ENCODE assay signal across 22 cellular contexts in genomic region chr11:120625565-120625964, GRCh38.
A peak's percentile ranks its signal among the peaks of the same experiment; 100 is the strongest.
DNase-seq lines count a peak whose midpoint lies in the region; ATAC-seq and TF ChIP-seq lines count a peak whose summit lies in the region.
"Had no signal": no experiment of that assay in that cellular context is flagged by ENCODE, and none has a peak within 500 bp of the region (broad histone marks: within the 10 kb centered on the region; RNA-seq: fewer than 3 reads in every experiment).

No MANE protein-coding gene starts in this region.

- H3K36me3 ChIP-seq in Peyer's patch, result no peaks in the 10 kb centered on the region

- peak; percentile 70 for ATAC-seq in activated naive CD8-positive, alpha-beta T cell treated with anti-CD3 and anti-CD28 coated beads, Interleukin-2, amount 50 U/mL, for 24 hours
- ATAC-seq: K562, T-cell had no signal

- no peak overlapping the region for H3K4me3 Mint-ChIP-seq in activated naive CD8-positive, alpha-beta T cell treated with anti-CD3 and anti-CD28 coated beads, Interleukin-2, amount 50 U/mL, for 24 hours
- no peak overlapping the region for H3K4me3 Mint-ChIP-seq in activated naive CD8-positive, alpha-beta T cell treated with anti-CD3 and anti-CD28 coated beads for 36 hours
- no peak overlapping the region for H3K4me3 Mint-ChIP-seq in stimulated activated naive CD8-positive, alpha-beta T cell treated with anti-CD3 and anti-CD28 coated beads, Interleukin-15, Interleukin-2, amounts not matched to agents 100 ng/mL and 50 ng/mL, for 24 hours
- H3K4me3 Mint-ChIP-seq: T-cell had no signal

- H3K27ac Mint-ChIP-seq in activated naive CD8-positive, alpha-beta T cell treated with anti-CD3 and anti-CD28 coated beads, Interleukin-2, amount 50 U/mL, for 24 hours, result no peak overlapping the region
- H3K27ac Mint-ChIP-seq in activated naive CD8-positive, alpha-beta T cell treated with anti-CD3 and anti-CD28 coated beads for 36 hours, result no peak overlapping the region
- peak overlapping the region; percentile 77 for H3K27ac Mint-ChIP-seq in stimulated activated naive CD8-positive, alpha-beta T cell treated with anti-CD3 and anti-CD28 coated beads, Interleukin-15, Interleukin-2, amounts not matched to agents 100 ng/mL and 50 ng/mL, for 24 hours
- H3K27ac Mint-ChIP-seq: T-cell had no signal

- peaks cover 6% of the 10 kb centered on the region for H3K27me3 Mint-ChIP-seq in activated naive CD8-positive, alpha-beta T cell treated with anti-CD3 and anti-CD28 coated beads, Interleukin-2, amount 50 U/mL, for 24 hours
- no peaks in the 10 kb centered on the region for H3K27me3 Mint-ChIP-seq in activated naive CD8-positive, alpha-beta T cell treated with anti-CD3 and anti-CD28 coated beads for 36 hours
- peaks cover 4% of the 10 kb centered on the region for H3K27me3 Mint-ChIP-seq in stimulated activated naive CD8-positive, alpha-beta T cell treated with anti-CD3 and anti-CD28 coated beads, Interleukin-15, Interleukin-2, amounts not matched to agents 100 ng/mL and 50 ng/mL, for 24 hours

- TF ChIP-seq CTCF in Peyer's patch (IDR thresholded peaks at IDR 0.05), result no peak

- no peaks in the 10 kb centered on the region for H3K4me1 ChIP-seq in Peyer's patch

- no peaks in the 10 kb centered on the region for H3K27me3 ChIP-seq in Peyer's patch

- DNase-seq in NCI-H2171 treated with DMSO at 0.1 percent for 48 hours (lab: John Stamatoyannopoulos, UW) (peak; percentile 16), NCI-H2171 (lab: John Stamatoyannopoulos, UW) (no peak), NCI-H69 (lab: John Stamatoyannopoulos, UW) (peak; percentile 54), Peyer's patch (no peak), DMS79 treated with DMSO at 0.1 percent for 48 hours (lab: John Stamatoyannopoulos, UW) (no peak)
- no peak for DNase-seq in activated naive CD8-positive, alpha-beta T cell treated with anti-CD3 and anti-CD28 coated beads, Interleukin-2, amount 50 U/mL, for 24 hours
- no peak for DNase-seq in activated naive CD8-positive, alpha-beta T cell treated with anti-CD3 and anti-CD28 coated beads for 36 hours
- DNase-seq: Calu3, GM23248, H7, Kasumi-1, NCI-H1105 treated with DMSO at 0.1 percent for 48 hours, NCI-H146, NCI-H2081, NCI-H345, NCI-H510A treated with DMSO at 0.1 percent for 48 hours, PC-9, SHP77, T-cell had no signal

- H3K4me1 Mint-ChIP-seq in activated naive CD8-positive, alpha-beta T cell treated with anti-CD3 and anti-CD28 coated beads, Interleukin-2, amount 50 U/mL, for 24 hours, result peaks cover 8% of the 10 kb centered on the region
- H3K4me1 Mint-ChIP-seq in activated naive CD8-positive, alpha-beta T cell treated with anti-CD3 and anti-CD28 coated beads for 36 hours, result no peaks in the 10 kb centered on the region
- H3K4me1 Mint-ChIP-seq in stimulated activated naive CD8-positive, alpha-beta T cell treated with anti-CD3 and anti-CD28 coated beads, Interleukin-15, Interleukin-2, amounts not matched to agents 100 ng/mL and 50 ng/mL, for 24 hours (ENCODE audit: low read depth), result peaks cover 4% of the 10 kb centered on the region
- H3K4me1 Mint-ChIP-seq: T-cell had no signal

- no peak overlapping the region for H3K27ac ChIP-seq in Peyer's patch
- H3K27ac ChIP-seq: GM23248, PC-9, RWPE1 had no signal

- no peak for TF ChIP-seq POLR2A in Peyer's patch (IDR thresholded peaks at IDR 0.05)

- H3K9me3 ChIP-seq in Peyer's patch, result no peaks in the 10 kb centered on the region

- H3K4me3 ChIP-seq in Peyer's patch, result no peak overlapping the region
- H3K4me3 ChIP-seq: GM23248, K562, PC-9 had no signal

- no peaks in the 10 kb centered on the region for H3K9me3 Mint-ChIP-seq in activated naive CD8-positive, alpha-beta T cell treated with anti-CD3 and anti-CD28 coated beads, Interleukin-2, amount 50 U/mL, for 24 hours
- no peaks in the 10 kb centered on the region for H3K9me3 Mint-ChIP-seq in activated naive CD8-positive, alpha-beta T cell treated with anti-CD3 and anti-CD28 coated beads for 36 hours
- no peaks in the 10 kb centered on the region for H3K9me3 Mint-ChIP-seq in stimulated activated naive CD8-positive, alpha-beta T cell treated with anti-CD3 and anti-CD28 coated beads, Interleukin-15, Interleukin-2, amounts not matched to agents 100 ng/mL and 50 ng/mL, for 24 hours
- H3K9me3 Mint-ChIP-seq: T-cell had no signal

- H3K36me3 Mint-ChIP-seq in activated naive CD8-positive, alpha-beta T cell treated with anti-CD3 and anti-CD28 coated beads, Interleukin-2, amount 50 U/mL, for 24 hours (ENCODE audit: low read depth), result no peaks in the 10 kb centered on the region
- no peaks in the 10 kb centered on the region for H3K36me3 Mint-ChIP-seq in activated naive CD8-positive, alpha-beta T cell treated with anti-CD3 and anti-CD28 coated beads for 36 hours
- no peaks in the 10 kb centered on the region for H3K36me3 Mint-ChIP-seq in stimulated activated naive CD8-positive, alpha-beta T cell treated with anti-CD3 and anti-CD28 coated beads, Interleukin-15, Interleukin-2, amounts not matched to agents 100 ng/mL and 50 ng/mL, for 24 hours (ENCODE audit: low read depth)
- H3K36me3 Mint-ChIP-seq: T-cell had no signal

Comparison
In these comparisons a context has a peak if more than half of its experiments do, and no peak if none do; other contexts are left out.
1. DNase-seq: peak in NCI-H2171 treated with DMSO at 0.1 percent for 48 hours (single experiment) and NCI-H69 (single experiment); none in NCI-H2171 (single experiment), activated naive CD8-positive, alpha-beta T cell treated with anti-CD3 and anti-CD28 coated beads, Interleukin-2, amount 50 U/mL, for 24 hours (single experiment), activated naive CD8-positive, alpha-beta T cell treated with anti-CD3 and anti-CD28 coated beads for 36 hours (single experiment), Peyer's patch (0 of 3) and DMS79 treated with DMSO at 0.1 percent for 48 hours (single experiment).